14 cellular contexts compared by ENCODE assay signal in the genomic region with DNA sequence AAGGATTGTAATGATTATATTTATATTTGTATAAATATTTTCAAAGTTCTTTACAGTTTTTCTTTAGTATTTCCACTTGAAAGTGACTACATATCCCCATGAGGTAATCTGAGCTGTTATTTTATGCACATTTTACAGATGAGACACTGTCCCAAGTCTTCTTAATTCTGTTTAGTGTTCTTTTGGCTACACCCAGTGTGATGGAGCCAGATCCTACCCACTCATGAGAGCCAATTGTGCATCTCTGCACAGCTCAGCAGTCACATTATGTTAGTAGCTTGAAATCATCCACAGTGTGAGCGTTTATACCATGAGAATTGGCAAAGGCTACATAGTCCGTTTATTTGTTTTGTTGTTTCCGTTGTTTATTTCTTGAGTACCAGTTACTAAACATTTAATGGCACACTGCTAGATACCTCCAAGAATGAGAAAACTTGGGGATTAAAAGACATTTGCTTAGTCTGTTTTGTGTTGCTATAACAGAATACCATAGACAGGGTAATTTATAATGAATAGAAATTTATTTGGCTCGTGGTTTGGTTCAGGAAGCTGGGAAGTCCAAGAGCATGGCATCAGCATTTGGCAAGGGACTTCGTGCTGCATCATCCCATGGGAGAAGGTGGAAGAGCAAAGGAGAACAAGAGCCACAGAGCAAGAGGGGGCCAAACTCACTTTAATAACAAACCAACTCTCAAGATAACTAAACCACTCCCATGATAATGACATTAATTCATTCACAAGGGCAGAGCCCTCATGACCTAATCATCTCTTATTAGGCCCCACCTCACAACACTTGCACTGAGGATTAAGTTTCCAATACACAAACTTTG.
DNase-seq lines count a peak whose midpoint lies in the region; ATAC-seq, FAIRE-seq and TF ChIP-seq lines count a peak whose summit lies in the region.
"Had no signal": no experiment of that assay in that cellular context is flagged by ENCODE, and none has a peak within 500 bp of the region (broad histone marks: within the 10 kb centered on the region; RNA-seq: fewer than 3 reads in every experiment).

No MANE protein-coding gene starts in this region.

- no peak for TF ChIP-seq EP300 in A549 (IDR thresholded peaks at IDR 0.05)

- H3K27ac ChIP-seq in A549 (peak overlapping the region; percentile 57 to 93), esophagus (ENCODE audit: low read depth in 2 of 2, low read length in 1 of 2) (peak overlapping the region; percentile 18 to 33)
- H3K27ac ChIP-seq: parathyroid adenoma, SK-N-MC had no signal

- H3K4me1 ChIP-seq in A549: peaks cover 38% of the 10 kb centered on the region
- H3K4me1 ChIP-seq in esophagus (ENCODE audit: control insufficient read depth in 2 of 2, insufficient read depth in 2 of 2, low read length in 1 of 2): peaks cover 0 to 3% of the 10 kb centered on the region in 2 donors
- H3K4me1 ChIP-seq: parathyroid adenoma had no signal

- H3K9me3 ChIP-seq in A549 (no peaks in the 10 kb centered on the region), esophagus (ENCODE audit: control insufficient read depth in 2 of 2, insufficient read depth in 1 of 2, low read depth in 1 of 2, low read length in 1 of 2) (no peaks in the 10 kb centered on the region)

- no peaks in the 10 kb centered on the region for H3K36me3 ChIP-seq in esophagus (ENCODE audit: control insufficient read depth in 2 of 2, insufficient read depth in 2 of 2, low read length in 1 of 2)

- no peak for TF ChIP-seq RAD21 in A549 (conservative IDR thresholded peaks at IDR 0.05 in 1 of 2, IDR thresholded peaks at IDR 0.05 in 1 of 2)

- FAIRE-seq in A549 (lab: Jason Lieb, UNC): peak; percentile 56
- FAIRE-seq: islet of Langerhans had no signal

- no peak for TF ChIP-seq POLR2A in A549 (IDR thresholded peaks at IDR 0.05; ENCODE audit: low read length)

- no peaks in the 10 kb centered on the region for H3K27me3 ChIP-seq in esophagus (ENCODE audit: control insufficient read depth in 1 of 2, insufficient read depth in 2 of 2, low read length in 2 of 2)

- POLR2A ChIA-PET in A549 (lab: Yijun Ruan, JAX): no interaction called here

- DNase-seq in A549 (ENCODE audit: low read depth in 1 of 2, low spot score in 1 of 2) (no peak), NCI-H446 treated with DMSO at 0.1 percent for 48 hours (lab: John Stamatoyannopoulos, UW) (peak; percentile 91), myocyte (ENCODE audit: low read depth) (peak; percentile 87), middle frontal gyrus (ENCODE audit: extremely low spot score, low spot score) (no peak)
- DNase-seq: activated CD4-positive, alpha-beta T cell treated with anti-CD3 and anti-CD28 coated beads, Interleukin-2, amount 10 ng/mL, durations not matched to agents 24 days and 14 days; activated naive CD4-positive, alpha-beta T cell; effector memory CD8-positive, alpha-beta T cell had no signal

- CTCF ChIA-PET in A549 (lab: Yijun Ruan, JAX): no interaction called here

- H3K4me2 ChIP-seq in A549: peak overlapping the region; percentile 39

- H3K4me3 ChIP-seq in A549: no peak overlapping the region
- H3K4me3 ChIP-seq in esophagus (ENCODE audit: low read depth in 1 of 2, low read length in 2 of 2): no peak overlapping the region
- H3K4me3 ChIP-seq: SK-N-MC had no signal

- no peak for ATAC-seq in A549
- no peak for ATAC-seq in HG02840 (IDR thresholded peaks at IDR 0.05; ENCODE audit: low FRiP score, unreplicated experiment)
- no peak for ATAC-seq in GM18858 (IDR thresholded peaks at IDR 0.05; ENCODE audit: unreplicated experiment)
- no peak for ATAC-seq in HG02588 (IDR thresholded peaks at IDR 0.05; ENCODE audit: unreplicated experiment)
- ATAC-seq: effector memory CD8-positive, alpha-beta T cell had no signal

- no peak for TF ChIP-seq CTCF in A549 (IDR thresholded peaks at IDR 0.05)

- WGBS in A549 (ENCODE audit: missing lambda C conversion rate): 86% methylated on average over 5 of the region's 5 CpGs
- WGBS in esophagus, 2 donors: 58 to 59% methylated on average over 5 of the region's 5 CpGs

TF ChIP-seq in A549, 52 proteins besides CTCF, POLR2A, EP300 and RAD21:
- TF ChIP-seq GATA3 (IDR thresholded peaks at IDR 0.05; ENCODE audit: borderline replicate concordance) (no peak), RFX5 (IDR thresholded peaks at IDR 0.05) (no peak), TP53 (CRISPR knock-in tag; IDR thresholded peaks at IDR 0.05) (no peak), ESRRA (IDR thresholded peaks at IDR 0.05; ENCODE audit: borderline replicate concordance, low read length) (no peak), NR3C1 (IDR thresholded peaks at IDR 0.05) (no peak), NFE2L2 (conservative IDR thresholded peaks at IDR 0.05; ENCODE audit: low read length) (no peak), RCOR1 (IDR thresholded peaks at IDR 0.05; ENCODE audit: low read depth, low read length) (no peak), FOSB (CRISPR knock-in tag; IDR thresholded peaks at IDR 0.05) (no peak), BHLHE40 (IDR thresholded peaks at IDR 0.05; ENCODE audit: low read depth, low read length) (no peak), PHF8 (IDR thresholded peaks at IDR 0.05; ENCODE audit: borderline replicate concordance, low read depth) (no peak), HDAC2 (IDR thresholded peaks at IDR 0.05) (no peak), SREBF2 (IDR thresholded peaks at IDR 0.05) (no peak), SMC3 (IDR thresholded peaks at IDR 0.05) (no peak), TFCP2L1 (CRISPR knock-in tag; IDR thresholded peaks at IDR 0.05) (no peak), ZSCAN20 (CRISPR knock-in tag; IDR thresholded peaks at IDR 0.05) (no peak)
- TF ChIP-seq, protein P1, sequence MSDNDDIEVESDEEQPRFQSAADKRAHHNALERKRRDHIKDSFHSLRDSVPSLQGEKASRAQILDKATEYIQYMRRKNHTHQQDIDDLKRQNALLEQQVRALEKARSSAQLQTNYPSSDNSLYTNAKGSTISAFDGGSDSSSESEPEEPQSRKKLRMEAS (IDR thresholded peaks at IDR 0.05): no peak
- TF ChIP-seq, protein P2, sequence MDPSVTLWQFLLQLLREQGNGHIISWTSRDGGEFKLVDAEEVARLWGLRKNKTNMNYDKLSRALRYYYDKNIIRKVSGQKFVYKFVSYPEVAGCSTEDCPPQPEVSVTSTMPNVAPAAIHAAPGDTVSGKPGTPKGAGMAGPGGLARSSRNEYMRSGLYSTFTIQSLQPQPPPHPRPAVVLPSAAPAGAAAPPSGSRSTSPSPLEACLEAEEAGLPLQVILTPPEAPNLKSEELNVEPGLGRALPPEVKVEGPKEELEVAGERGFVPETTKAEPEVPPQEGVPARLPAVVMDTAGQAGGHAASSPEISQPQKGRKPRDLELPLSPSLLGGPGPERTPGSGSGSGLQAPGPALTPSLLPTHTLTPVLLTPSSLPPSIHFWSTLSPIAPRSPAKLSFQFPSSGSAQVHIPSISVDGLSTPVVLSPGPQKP (IDR thresholded peaks at IDR 0.05; ENCODE audit: low read depth, low read length): no peak
- TF ChIP-seq, protein P3, sequence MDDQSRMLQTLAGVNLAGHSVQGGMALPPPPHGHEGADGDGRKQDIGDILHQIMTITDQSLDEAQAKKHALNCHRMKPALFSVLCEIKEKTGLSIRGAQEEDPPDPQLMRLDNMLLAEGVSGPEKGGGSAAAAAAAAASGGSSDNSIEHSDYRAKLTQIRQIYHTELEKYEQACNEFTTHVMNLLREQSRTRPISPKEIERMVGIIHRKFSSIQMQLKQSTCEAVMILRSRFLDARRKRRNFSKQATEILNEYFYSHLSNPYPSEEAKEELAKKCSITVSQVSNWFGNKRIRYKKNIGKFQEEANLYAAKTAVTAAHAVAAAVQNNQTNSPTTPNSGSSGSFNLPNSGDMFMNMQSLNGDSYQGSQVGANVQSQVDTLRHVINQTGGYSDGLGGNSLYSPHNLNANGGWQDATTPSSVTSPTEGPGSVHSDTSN (IDR thresholded peaks at IDR 0.05): no peak

Comparison
In these comparisons a context has a peak if more than half of its experiments do, and no peak if none do; other contexts are left out.
1. DNase-seq: peak in NCI-H446 treated with DMSO at 0.1 percent for 48 hours (single experiment) and myocyte (single experiment); none in A549 (0 of 2) and middle frontal gyrus (single experiment).